13 cellular contexts compared by ENCODE assay signal in genomic region chr17:62629556-62630364, GRCh38. TPM values are rescaled to one million over a fixed set of nuclear protein-coding genes. Genes with fewer than 3 reads are reported as not detected.
DNase-seq lines count a peak whose midpoint lies in the region; ATAC-seq and TF ChIP-seq lines count a peak whose summit lies in the region.
"Had no signal": no experiment of that assay in that cellular context is flagged by ENCODE, and none has a peak within 500 bp of the region (broad histone marks: within the 10 kb centered on the region; RNA-seq: fewer than 3 reads in every experiment).

No MANE protein-coding gene starts in this region.

- H3K4me1 ChIP-seq in gastroesophageal sphincter (peaks cover 0 to 61% (median 6%) of the 10 kb centered on the region in 3 donors), skeletal muscle tissue (ENCODE audit: control insufficient read depth in 3 of 3, insufficient read depth in 3 of 3, low read length in 3 of 3) (peaks cover 16 to 24% (median 22%) of the 10 kb centered on the region in 3 donors)
- H3K4me1 ChIP-seq: parathyroid adenoma had no signal

- ATAC-seq in SK-N-SH treated with all-trans-retinoic acid at 6 μM for 48 hours (peak; percentile 3), gastroesophageal sphincter (no peak)
- ATAC-seq in activated T-cell treated with anti-CD3 and anti-CD28 coated beads, Interleukin-2, amount 50 U/mL, for 72 hours (replicated peaks in 1 of 2) = no peak
- ATAC-seq: activated CD8-positive, alpha-beta T cell treated with anti-CD3 and anti-CD28 coated beads for 36 hours had no signal

- H3K9me3 ChIP-seq in gastroesophageal sphincter (no peaks in the 10 kb centered on the region), skeletal muscle tissue (ENCODE audit: control insufficient read depth in 3 of 3, low read length in 3 of 3) (no peaks in the 10 kb centered on the region)

- peak overlapping the region in 1 of 3 donors; percentile 40 for H3K9ac ChIP-seq in skeletal muscle tissue (ENCODE audit: low read depth in 1 of 3, low read length in 3 of 3)
- H3K9ac ChIP-seq: parathyroid adenoma had no signal

- WGBS in gastroesophageal sphincter (ENCODE audit: low coverage in 1 of 2), 2 donors = 64 to 100% methylated on average over 1 to 4 of the region's 19 CpGs

- H3K9me3 Mint-ChIP-seq in activated T-cell treated with anti-CD3 and anti-CD28 coated beads, Interleukin-2, amount 50 U/mL, for 72 hours = no peaks in the 10 kb centered on the region
- H3K9me3 Mint-ChIP-seq: activated CD8-positive, alpha-beta T cell treated with anti-CD3 and anti-CD28 coated beads for 36 hours had no signal

- no peak for TF ChIP-seq EP300 in gastroesophageal sphincter (IDR thresholded peaks at IDR 0.05)

- no peaks in the 10 kb centered on the region for H3K36me3 Mint-ChIP-seq in activated T-cell treated with anti-CD3 and anti-CD28 coated beads, Interleukin-2, amount 50 U/mL, for 72 hours (ENCODE audit: insufficient read depth in 2 of 2)

- H3K27me3 ChIP-seq in gastroesophageal sphincter (peaks cover 53% of the 10 kb centered on the region), skeletal muscle tissue (ENCODE audit: control insufficient read depth in 3 of 3, insufficient read depth in 3 of 3, low read length in 3 of 3) (peaks cover 22 to 47% (median 27%) of the 10 kb centered on the region in 3 donors)

- DNase-seq in EH (ENCODE audit: low read depth) = peak; percentile 34
- DNase-seq in activated T-cell treated with anti-CD3 and anti-CD28 coated beads, Interleukin-2, amount 50 U/mL, for 72 hours = no peak
- no peak for DNase-seq in foreskin melanocyte
- no peak for DNase-seq in globus pallidus (ENCODE audit: low spot score)
- DNase-seq in kidney glomerular epithelial cell (lab: John Stamatoyannopoulos, UW) = no peak
- DNase-seq: DMS53, hypothalamus, NCI-H2171 had no signal

- peak overlapping the region in 1 of 2 donors; percentile 66 for H3K4me3 ChIP-seq in gastroesophageal sphincter
- peak overlapping the region in 2 of 3 donors; percentile 45 to 68 for H3K4me3 ChIP-seq in skeletal muscle tissue (ENCODE audit: low read length in 3 of 3)

- H3K27ac ChIP-seq in gastroesophageal sphincter (peak overlapping the region in 3 of 4 donors; percentile 85 to 89 (median 86)), skeletal muscle tissue (ENCODE audit: low read depth, low read length) (peak overlapping the region; percentile 77)
- H3K27ac ChIP-seq: parathyroid adenoma had no signal

- H3K4me3 Mint-ChIP-seq in activated T-cell treated with anti-CD3 and anti-CD28 coated beads, Interleukin-2, amount 50 U/mL, for 72 hours = peak overlapping the region in 1 of 2 donors; percentile 25

- H3K27me3 Mint-ChIP-seq in activated T-cell treated with anti-CD3 and anti-CD28 coated beads, Interleukin-2, amount 50 U/mL, for 72 hours (ENCODE audit: low read depth) = peaks cover 36% of the 10 kb centered on the region

- H3K27ac Mint-ChIP-seq in activated T-cell treated with anti-CD3 and anti-CD28 coated beads, Interleukin-2, amount 50 U/mL, for 72 hours = no peak overlapping the region
- H3K27ac Mint-ChIP-seq: activated CD8-positive, alpha-beta T cell treated with anti-CD3 and anti-CD28 coated beads for 36 hours had no signal

- H3K36me3 ChIP-seq in gastroesophageal sphincter (no peaks in the 10 kb centered on the region), skeletal muscle tissue (ENCODE audit: control insufficient read depth in 3 of 3, insufficient read depth in 3 of 3, low read length in 3 of 3) (no peaks in the 10 kb centered on the region)

- H3K4me1 Mint-ChIP-seq in activated T-cell treated with anti-CD3 and anti-CD28 coated beads, Interleukin-2, amount 50 U/mL, for 72 hours (ENCODE audit: low read depth) = peaks cover 27% of the 10 kb centered on the region

- TF ChIP-seq CTCF in gastroesophageal sphincter (IDR thresholded peaks at IDR 0.05) = no peak

- no peak for TF ChIP-seq POLR2A in gastroesophageal sphincter (IDR thresholded peaks at IDR 0.05)

TF ChIP-seq in SK-N-SH treated with all-trans-retinoic acid at 6 μM for 48 hours, 23 proteins besides CTCF, POLR2A, EP300 and RAD21:
- TF ChIP-seq CREB5 (CRISPR knock-in tag; IDR thresholded peaks at IDR 0.05; ENCODE audit: low read depth) (no peak), OSR1 (CRISPR knock-in tag; IDR thresholded peaks at IDR 0.05) (no peak), ARNTL (CRISPR knock-in tag; IDR thresholded peaks at IDR 0.05; ENCODE audit: borderline replicate concordance, low read depth) (no peak), TOX (CRISPR knock-in tag; IDR thresholded peaks at IDR 0.05; ENCODE audit: borderline replicate concordance) (no peak), CSRNP3 (CRISPR knock-in tag; IDR thresholded peaks at IDR 0.05) (no peak), ZNF565 (CRISPR knock-in tag; conservative IDR thresholded peaks at IDR 0.05; ENCODE audit: low read depth) (no peak), ISL1 (CRISPR knock-in tag; IDR thresholded peaks at IDR 0.05) (no peak), PPARA (CRISPR knock-in tag; IDR thresholded peaks at IDR 0.05; ENCODE audit: borderline replicate concordance) (no peak), RARB (CRISPR knock-in tag; IDR thresholded peaks at IDR 0.05) (no peak), ZNF8 (CRISPR knock-in tag; IDR thresholded peaks at IDR 0.05) (no peak), POU6F1 (CRISPR knock-in tag; IDR thresholded peaks at IDR 0.05; ENCODE audit: borderline replicate concordance, low read depth) (no peak), GLIS3 (CRISPR knock-in tag; IDR thresholded peaks at IDR 0.05) (no peak), ZNF70 (CRISPR knock-in tag; IDR thresholded peaks at IDR 0.05) (no peak)
TF ChIP-seq in SK-N-SH treated with all-trans-retinoic acid at 6 μM for 48 hours: peak in this region for 0.

RNA-seq across cellular contexts. Expression of gene MRC2, which starts 2.3 kb away (rescaled TPM):
- total RNA-seq in gastroesophageal sphincter (10 to 100 TPM; 23.3 to 59.8 (median 39.9) TPM), skeletal muscle tissue (175 TPM)
- total RNA-seq in activated T-cell treated with anti-CD3 and anti-CD28 coated beads, Interleukin-2, amount 50 U/mL, for 72 hours = 10 to 100 TPM in 1 of 2 donors, 1 to 10 TPM in 1; 6.1 to 14.2 TPM
